8 cellular contexts compared by ENCODE assay signal in the genomic region with DNA sequence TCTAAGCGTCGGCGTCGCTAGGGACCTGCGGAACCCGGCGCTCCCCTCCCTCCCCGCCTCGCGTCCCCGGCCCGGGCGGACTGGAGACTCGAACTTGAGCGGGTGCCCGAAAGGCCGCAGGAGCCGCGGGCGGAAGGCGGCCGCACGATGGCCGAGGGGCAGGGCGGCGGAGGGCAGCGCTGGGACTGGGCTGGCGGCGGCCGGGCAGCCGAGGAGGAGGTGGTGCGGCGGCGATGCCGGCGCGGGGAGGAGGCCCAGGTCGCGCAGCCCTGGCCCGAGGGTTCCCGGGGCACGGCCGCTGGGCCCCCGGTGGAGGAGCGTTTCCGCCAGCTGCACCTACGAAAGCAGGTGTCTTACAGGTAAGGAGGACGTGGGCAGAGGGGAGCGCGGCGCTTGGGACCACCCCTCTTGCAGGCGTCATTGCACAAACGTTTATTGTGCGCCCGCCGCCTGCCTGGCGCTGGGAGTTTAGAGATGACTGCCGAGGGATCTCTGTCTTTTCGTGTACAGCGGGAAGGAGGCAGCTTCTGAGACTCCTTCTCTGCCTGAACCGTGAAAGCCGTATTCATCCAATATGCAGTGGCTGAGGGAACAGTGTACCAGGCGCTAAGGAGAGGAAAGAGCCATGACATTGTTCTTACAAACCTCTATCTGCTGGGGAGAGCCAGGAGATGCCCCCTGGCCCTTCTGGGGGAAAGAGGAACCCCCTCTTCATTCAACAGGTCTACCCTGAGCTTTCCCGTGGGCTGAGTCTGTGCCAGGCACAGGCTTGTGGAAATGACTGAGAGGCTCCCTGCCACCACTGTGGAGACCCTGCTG. TPM values are rescaled to one million over a fixed set of nuclear protein-coding genes. Genes with fewer than 3 reads are reported as not detected.
DNase-seq lines count a peak whose midpoint lies in the region.

No MANE protein-coding gene starts in this region.

- peak overlapping the region; percentile 38 for H3K4me3 ChIP-seq in skeletal muscle cell (ENCODE audit: low read depth, low read length)

- peaks cover 31% of the 10 kb centered on the region for H3K27me3 Mint-ChIP-seq in activated CD4-positive, alpha-beta T cell treated with anti-CD3 and anti-CD28 coated beads, Interleukin-2, amount 10 ng/mL, durations not matched to agents 7 days and 5 days

- H3K4me1 Mint-ChIP-seq in activated CD4-positive, alpha-beta T cell treated with anti-CD3 and anti-CD28 coated beads, Interleukin-2, amount 10 ng/mL, durations not matched to agents 7 days and 5 days: peaks cover 72% of the 10 kb centered on the region

- in situ Hi-C loops in G401 (cut with HindIII; ENCODE audit: low sequenced_read_pairs): loop anchor here (5.0 kb wide), 1 partner anchor 86 kb away; no protein-coding TSS in a partner anchor

- POLR2A ChIA-PET in activated CD4-positive, alpha-beta T cell treated with anti-CD3 and anti-CD28 coated beads, Interleukin-2, amount 10 ng/mL, durations not matched to agents 7 days and 5 days (lab: Charles Lee): no interaction called here

- intact Hi-C loops in head of caudate nucleus (cut with DNase I): no loop called here

- CTCF ChIA-PET in activated CD4-positive, alpha-beta T cell treated with anti-CD3 and anti-CD28 coated beads, Interleukin-2, amount 10 ng/mL, durations not matched to agents 7 days and 5 days (lab: Charles Lee): interaction anchor here (0.6 to 2.6 kb wide), 6 partner anchors 9 to 216 kb away, joined by 3 to 12 read pairs (median 3); a partner anchor contains a TSS

- DNase-seq in DMS53 (lab: John Stamatoyannopoulos, UW) (peak; percentile 44), DMS53 treated with DMSO at 0.1 percent for 48 hours (lab: John Stamatoyannopoulos, UW; ENCODE audit: unreplicated experiment) (no peak), head of caudate nucleus (peak in 30 of 42 donors; percentile 36 to 80 (median 58)), skeletal muscle cell (ENCODE audit: low read depth) (no peak), germinal center (ENCODE audit: low spot score) (no peak), G401 (ENCODE audit: low spot score) (no peak), dermis blood vessel endothelial cell (no peak)
- DNase-seq in activated CD4-positive, alpha-beta T cell treated with anti-CD3 and anti-CD28 coated beads, Interleukin-2, amount 10 ng/mL, durations not matched to agents 7 days and 5 days: no peak

- H3K36me3 Mint-ChIP-seq in activated CD4-positive, alpha-beta T cell treated with anti-CD3 and anti-CD28 coated beads, Interleukin-2, amount 10 ng/mL, durations not matched to agents 7 days and 5 days (ENCODE audit: low read depth): peaks cover 5% of the 10 kb centered on the region

- peak overlapping the region; percentile 62 for H3K4me3 Mint-ChIP-seq in activated CD4-positive, alpha-beta T cell treated with anti-CD3 and anti-CD28 coated beads, Interleukin-2, amount 10 ng/mL, durations not matched to agents 7 days and 5 days

- no peaks in the 10 kb centered on the region for H3K9me3 Mint-ChIP-seq in activated CD4-positive, alpha-beta T cell treated with anti-CD3 and anti-CD28 coated beads, Interleukin-2, amount 10 ng/mL, durations not matched to agents 7 days and 5 days

- peak overlapping the region; percentile 31 for H3K27ac Mint-ChIP-seq in activated CD4-positive, alpha-beta T cell treated with anti-CD3 and anti-CD28 coated beads, Interleukin-2, amount 10 ng/mL, durations not matched to agents 7 days and 5 days

RNA-seq across cellular contexts. Expression of a gene that starts 13.9 kb away (rescaled TPM):
- total RNA-seq in activated CD4-positive, alpha-beta T cell treated with anti-CD3 and anti-CD28 coated beads, Interleukin-2, amount 10 ng/mL, durations not matched to agents 7 days and 5 days: 100 to 1,000 TPM; 178 to 187 TPM
- 66.2 and 68.4 TPM in 2 replicates for total RNA-seq in G401 (2014; rRNA removed; shearing (Covaris generic))
- 79.8 and 86.2 TPM in 2 replicates for total RNA-seq in dermis blood vessel endothelial cell

RNA-seq across cellular contexts. Expression of a gene that starts 48.1 kb away (rescaled TPM):
- total RNA-seq in activated CD4-positive, alpha-beta T cell treated with anti-CD3 and anti-CD28 coated beads, Interleukin-2, amount 10 ng/mL, durations not matched to agents 7 days and 5 days: 10 to 100 TPM in 1 of 2 experiments, 1 to 10 TPM in 1; 8.2 to 10.5 TPM
- total RNA-seq in G401 (2014; rRNA removed; shearing (Covaris generic)): 612 and 634 TPM in 2 replicates
- 46.1 and 59.6 TPM in 2 replicates for total RNA-seq in dermis blood vessel endothelial cell

RNA-seq across cellular contexts. Expression of a gene that starts 55.9 kb away (rescaled TPM):
- total RNA-seq in activated CD4-positive, alpha-beta T cell treated with anti-CD3 and anti-CD28 coated beads, Interleukin-2, amount 10 ng/mL, durations not matched to agents 7 days and 5 days: not detected
- total RNA-seq in G401 (2014; rRNA removed; shearing (Covaris generic)): 2.4 and 7.2 TPM in 2 replicates
- total RNA-seq in dermis blood vessel endothelial cell: 0.33 and 0.68 TPM in 2 replicates

RNA-seq across cellular contexts. Expression of a gene that starts 58.2 kb away (rescaled TPM):
- total RNA-seq in activated CD4-positive, alpha-beta T cell treated with anti-CD3 and anti-CD28 coated beads, Interleukin-2, amount 10 ng/mL, durations not matched to agents 7 days and 5 days: under 1 TPM; 0.12 to 0.31 TPM
- 0.55 and 5.2 TPM in 2 replicates for total RNA-seq in G401 (2014; rRNA removed; shearing (Covaris generic))
- 0.09 and 0.17 TPM in 2 replicates for total RNA-seq in dermis blood vessel endothelial cell

Comparison
In these comparisons a context has a peak if more than half of its experiments do, and no peak if none do; other contexts are left out.
1. DNase-seq: peak in DMS53 (single experiment) and head of caudate nucleus (30 of 42); none in DMS53 treated with DMSO at 0.1 percent for 48 hours (single experiment), activated CD4-positive, alpha-beta T cell treated with anti-CD3 and anti-CD28 coated beads, Interleukin-2, amount 10 ng/mL, durations not matched to agents 7 days and 5 days (single experiment), skeletal muscle cell (single experiment), germinal center (single experiment), G401 (single experiment) and dermis blood vessel endothelial cell (single experiment).
2. RNA of a gene that starts 48.1 kb away (total RNA-seq): 612 to 634 TPM in G401; 46.1 to 59.6 TPM in dermis blood vessel endothelial cell and 8.2 to 10.5 TPM in activated CD4-positive, alpha-beta T cell treated with anti-CD3 and anti-CD28 coated beads, Interleukin-2, amount 10 ng/mL, durations not matched to agents 7 days and 5 days; every median in the first group is over 10 times any median in the second.